Comparison of ENCODE assay signal across 22 cellular contexts in the genomic region with DNA sequence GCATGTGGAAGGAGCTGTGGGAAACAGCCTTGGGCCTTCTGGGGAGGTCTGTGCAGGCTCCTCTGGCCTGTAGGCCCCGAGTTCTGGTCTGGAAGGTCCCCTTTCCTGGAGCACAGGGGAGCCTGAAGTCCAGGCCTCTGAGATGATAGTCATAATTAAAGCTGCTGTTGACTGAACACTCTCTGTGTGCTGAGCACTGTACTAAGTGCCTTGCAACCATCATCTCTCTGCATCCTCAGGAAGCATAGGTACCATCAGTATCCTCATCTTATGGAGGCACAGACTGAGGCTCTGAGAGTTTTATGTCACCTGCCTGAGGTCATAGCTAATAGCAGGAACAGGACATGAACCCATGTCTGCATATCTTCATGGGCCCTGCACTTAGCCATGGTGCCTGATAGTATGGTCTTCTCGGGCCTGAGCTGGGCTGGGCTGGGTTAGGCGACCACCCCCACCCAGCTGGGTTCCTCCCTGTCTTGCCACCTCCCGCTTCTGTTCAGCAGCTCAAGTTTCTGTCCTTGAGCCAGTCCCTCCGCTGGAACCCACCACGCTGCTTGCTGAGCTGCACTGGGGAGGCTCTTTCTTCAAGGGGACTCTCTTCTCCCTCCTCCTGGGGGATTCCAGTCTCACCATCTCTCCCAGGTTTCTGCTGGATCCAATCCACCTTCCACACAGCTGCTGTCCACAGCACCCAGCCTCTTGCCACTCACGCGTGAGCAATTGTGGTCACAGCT. TPM values are rescaled to one million over a fixed set of nuclear protein-coding genes. Genes with fewer than 3 reads are reported as not detected.
DNase-seq lines count a peak whose midpoint lies in the region; FAIRE-seq and TF ChIP-seq lines count a peak whose summit lies in the region.
"Had no signal": no experiment of that assay in that cellular context is flagged by ENCODE, and none has a peak within 500 bp of the region (broad histone marks: within the 10 kb centered on the region; RNA-seq: fewer than 3 reads in every experiment).

No MANE protein-coding gene starts in this region.

- TF ChIP-seq EP300 in H1 (IDR thresholded peaks at IDR 0.05; ENCODE audit: borderline replicate concordance in 1 of 2, low read depth in 2 of 2, low read length in 2 of 2), result no peak

- no peak overlapping the region for H3K4ac ChIP-seq in H1 (replicated peaks; ENCODE audit: insufficient read length, low read depth, low read length)

- peak overlapping the region; percentile 66; the same call in 1 of the 2 replicates for H2BK20ac ChIP-seq in H1 (ENCODE audit: low read length)

- peak overlapping the region; percentile 70; the same call in 1 of the 2 replicates for H2BK12ac ChIP-seq in H1 (ENCODE audit: low read depth, low read length)

- TF ChIP-seq CTCF in H1 (IDR thresholded peaks at IDR 0.05; ENCODE audit: control extremely low read depth in 1 of 3, insufficient read depth in 1 of 3, low read depth in 1 of 3, low read length in 3 of 3) (no peak), neural progenitor cell (IDR thresholded peaks at IDR 0.05) (no peak), type B pancreatic cell (conservative IDR thresholded peaks at IDR 0.05) (no peak), esophagus squamous epithelium (IDR thresholded peaks at IDR 0.05) (no peak)

- H3F3A ChIP-seq in neural progenitor cell (ENCODE audit: low read depth), result peaks cover 16% of the 10 kb centered on the region

- H3K36me3 ChIP-seq in SJCRH30, result no peaks in the 10 kb centered on the region
- H3K36me3 ChIP-seq in H1 (ENCODE audit: control insufficient read depth in 2 of 4, insufficient read depth in 4 of 4, low read length in 3 of 4), result no peaks in the 10 kb centered on the region
- no peaks in the 10 kb centered on the region for H3K36me3 ChIP-seq in neural progenitor cell
- no peaks in the 10 kb centered on the region for H3K36me3 ChIP-seq in esophagus squamous epithelium

- H3K23ac ChIP-seq in H1 (ENCODE audit: insufficient read length), result no peak overlapping the region

- no peak overlapping the region for H2BK120ac ChIP-seq in H1 (replicated peaks; ENCODE audit: low read depth, low read length)

- H3K9ac ChIP-seq in H1 (replicated peaks in 1 of 4; ENCODE audit: extremely low read depth in 1 of 4, low read depth in 3 of 4, low read length in 3 of 4) (no peak overlapping the region), neural progenitor cell (no peak overlapping the region)
- H3K9ac ChIP-seq: GM23248 had no signal

- H3K79me2 ChIP-seq in H1 (ENCODE audit: control insufficient read depth in 1 of 2, insufficient read depth in 2 of 2, low read length in 2 of 2) (no peaks in the 10 kb centered on the region), neural progenitor cell (ENCODE audit: low read depth) (no peaks in the 10 kb centered on the region)

- intact Hi-C loops in esophagus squamous epithelium (cut with DNase I), result no loop called here

- H2AFZ ChIP-seq in H1 (ENCODE audit: low read length) (no peak overlapping the region), neural progenitor cell (replicated peaks) (no peak overlapping the region)
- H2AFZ ChIP-seq: GM23248 had no signal

- H3K14ac ChIP-seq in H1 (ENCODE audit: insufficient read length), result no peak overlapping the region

- H2BK5ac ChIP-seq in H1 (ENCODE audit: low read depth, low read length), result no peak overlapping the region

- peaks cover 49% of the 10 kb centered on the region for H3K4me1 ChIP-seq in SJCRH30
- peaks cover 0 to 23% (median 11%) of the 10 kb centered on the region in 4 experiments; a peak in 6 of 7 replicates for H3K4me1 ChIP-seq in H1 (replicated peaks in 1 of 4; ENCODE audit: control insufficient read depth in 3 of 4, insufficient read depth in 4 of 4, low read length in 3 of 4)
- H3K4me1 ChIP-seq in neural progenitor cell, result peaks cover 22% of the 10 kb centered on the region
- H3K4me1 ChIP-seq in esophagus squamous epithelium, result peaks cover 0 to 13% (median 0%) of the 10 kb centered on the region in 3 donors

- no peak overlapping the region for H3K4me2 ChIP-seq in H1 (ENCODE audit: insufficient read depth in 1 of 2, low read depth in 2 of 2, low read length in 2 of 2)
- no peak overlapping the region for H3K4me2 ChIP-seq in neural progenitor cell

- TF ChIP-seq POLR2A in H1 (IDR thresholded peaks at IDR 0.05; ENCODE audit: control extremely low read depth in 1 of 2, low read depth in 2 of 2, low read length in 2 of 2), result no peak
- TF ChIP-seq POLR2A in esophagus squamous epithelium (IDR thresholded peaks at IDR 0.05), result no peak

- no peaks in the 10 kb centered on the region for H3K27me3 ChIP-seq in SJCRH30
- H3K27me3 ChIP-seq in H1 (replicated peaks in 1 of 4; ENCODE audit: control insufficient read depth in 3 of 4, extremely low read depth in 1 of 4, insufficient read depth in 3 of 4, low read length in 3 of 4), result peaks cover 10 to 58% (median 45%) of the 10 kb centered on the region in 4 experiments
- peaks cover 100% of the 10 kb centered on the region for H3K27me3 ChIP-seq in neural progenitor cell
- H3K27me3 ChIP-seq in esophagus squamous epithelium, result peaks cover 3 to 100% (median 18%) of the 10 kb centered on the region in 4 donors

- no peaks in the 10 kb centered on the region for H3K36me3 Mint-ChIP-seq in neural progenitor cell
- H3K36me3 Mint-ChIP-seq in type B pancreatic cell, result no peaks in the 10 kb centered on the region
- H3K36me3 Mint-ChIP-seq: CD4-positive, CD25-positive, alpha-beta regulatory T cell; CD8-positive, alpha-beta T cell had no signal

- CTCF ChIA-PET in H1 (lab: Charles Lee; ENCODE audit: partially characterized antibody), result interaction anchor here (0.6 to 20.9 kb wide), 16 partner anchors 8 to 1371 kb away, joined by 3 to 323 read pairs (median 4); partner anchors contain the start of gene LMX1B

- no peak overlapping the region for H4K91ac ChIP-seq in H1 (replicated peaks; ENCODE audit: insufficient read length, low read length)

- H3K79me1 ChIP-seq in H1 (ENCODE audit: low read depth, low read length), result no peaks in the 10 kb centered on the region

- H3K23me2 ChIP-seq in H1 (ENCODE audit: low read depth, low read length), result peaks cover 10% of the 10 kb centered on the region; the same call in 1 of the 2 replicates

- H3K9me3 ChIP-seq in SJCRH30 (replicated peaks), result no peaks in the 10 kb centered on the region
- no peaks in the 10 kb centered on the region for H3K9me3 ChIP-seq in H1 (ENCODE audit: insufficient read depth in 2 of 2, low read depth in 1 of 2, low read length in 1 of 2)
- H3K9me3 ChIP-seq in neural progenitor cell (ENCODE audit: low read depth), result no peaks in the 10 kb centered on the region
- no peaks in the 10 kb centered on the region for H3K9me3 ChIP-seq in esophagus squamous epithelium

- FAIRE-seq in H1 (lab: Jason Lieb, UNC), result no peak
- FAIRE-seq: D721Med, GM12878 had no signal

- H3K27me3 Mint-ChIP-seq in neural progenitor cell (ENCODE audit: insufficient read depth, low read depth) (peaks cover 38% of the 10 kb centered on the region), type B pancreatic cell (peaks cover 63% of the 10 kb centered on the region)

- POLR2A ChIA-PET in H1 (lab: Charles Lee; ENCODE audit: partially characterized antibody), result interaction anchor here (1.0 to 1.7 kb wide), 5 partner anchors 10 to 36 kb away, joined by 3 to 5 read pairs (median 5); no protein-coding TSS in a partner anchor

- H3K27ac ChIP-seq in SJCRH30 (peak overlapping the region; percentile 68; the same call in 1 of the 2 replicates), H1 (ENCODE audit: low read depth, low read length) (no peak overlapping the region), neural progenitor cell (no peak overlapping the region), esophagus squamous epithelium (no peak overlapping the region)
- H3K27ac ChIP-seq: GM23248 had no signal

- 83% methylated on average over 8 of the region's 8 CpGs; no CpG with 5 or more reads in 1 of the 2 experiments for WGBS in H1 (ENCODE audit: extremely low coverage in 1 of 2, insufficient coverage in 1 of 2, insufficient read length in 1 of 2, insufficient replicate concordance in 2 of 2, low coverage in 1 of 2, low lambda C conversion rate in 2 of 2, missing lambda C conversion rate in 1 of 2), 2 experiments
- 77 to 80% methylated on average over 5 of the region's 8 CpGs for WGBS in esophagus squamous epithelium, 2 donors

- H3K27ac Mint-ChIP-seq in neural progenitor cell (peak overlapping the region; percentile 1), type B pancreatic cell (peak overlapping the region; percentile 29)
- H3K27ac Mint-ChIP-seq: CD4-positive, CD25-positive, alpha-beta regulatory T cell; CD8-positive, alpha-beta T cell; H9; HFFc6 had no signal

- peak overlapping the region; percentile 34 for H3K4me3 Mint-ChIP-seq in neural progenitor cell
- H3K4me3 Mint-ChIP-seq in type B pancreatic cell, result no peak overlapping the region
- H3K4me3 Mint-ChIP-seq: CD4-positive, CD25-positive, alpha-beta regulatory T cell; CD8-positive, alpha-beta T cell; HFFc6 had no signal

- DNase-seq in SJCRH30 (no peak), H1 (ENCODE audit: low read depth in 1 of 2, low spot score in 2 of 2) (no peak), neural progenitor cell (ENCODE audit: low spot score) (no peak), type B pancreatic cell (ENCODE audit: extremely low spot score, unreplicated experiment) (no peak), SW480 (ENCODE audit: low spot score) (no peak), esophagus squamous epithelium (lab: John Stamatoyannopoulos, UW) (no peak), midbrain (lab: John Stamatoyannopoulos, UW) (no peak), CD1c-positive myeloid dendritic cell (ENCODE audit: extremely low spot score) (no peak)
- DNase-seq: C1 segment of cervical spinal cord; CD4-positive, CD25-positive, alpha-beta regulatory T cell; CD8-positive, alpha-beta T cell; DMS 273 treated with DMSO at 0.1 percent for 48 hours; DMS79; EL; GDM1; GM23248; H9; HFFc6 had no signal

- H4K20me1 ChIP-seq in H1 (replicated peaks in 1 of 2; ENCODE audit: control insufficient read depth in 1 of 2, insufficient read depth in 2 of 2, low read length in 2 of 2) (peaks cover 0 to 8% of the 10 kb centered on the region in 2 experiments), neural progenitor cell (ENCODE audit: low read depth) (peaks cover 66% of the 10 kb centered on the region)

- H3K18ac ChIP-seq in H1 (ENCODE audit: extremely low read depth, low read length), result 0 out of 2 replicates have a peak overlapping the region, but pooled peaks have one; percentile 9

- no peak overlapping the region for H3K4me3 ChIP-seq in SJCRH30
- no peak overlapping the region for H3K4me3 ChIP-seq in H1 (ENCODE audit: extremely low read depth in 1 of 4, insufficient read depth in 2 of 4, low read depth in 3 of 4, low read length in 4 of 4)
- no peak overlapping the region for H3K4me3 ChIP-seq in neural progenitor cell
- no peak overlapping the region for H3K4me3 ChIP-seq in esophagus squamous epithelium
- H3K4me3 ChIP-seq: GM12878, GM23248 had no signal

- H3K9me3 Mint-ChIP-seq in neural progenitor cell, result no peaks in the 10 kb centered on the region
- no peaks in the 10 kb centered on the region for H3K9me3 Mint-ChIP-seq in type B pancreatic cell
- H3K9me3 Mint-ChIP-seq: CD8-positive, alpha-beta T cell; H9; HFFc6 had no signal

- no peak overlapping the region for H3K56ac ChIP-seq in H1 (replicated peaks; ENCODE audit: insufficient read length, low read depth, low read length)

- no peak overlapping the region; the same call in 1 of the 2 replicates for H4K8ac ChIP-seq in H1 (ENCODE audit: extremely low read depth, insufficient read depth, low read length)

- no peak for TF ChIP-seq RAD21 in H1 (IDR thresholded peaks at IDR 0.05 in 1 of 2, conservative IDR thresholded peaks at IDR 0.05 in 1 of 2; ENCODE audit: low read depth in 2 of 2, low read length in 2 of 2)

- H2BK15ac ChIP-seq in H1 (ENCODE audit: low read length), result peak overlapping the region; percentile 74

- H3K4me1 Mint-ChIP-seq in neural progenitor cell (peaks cover 64% of the 10 kb centered on the region), type B pancreatic cell (ENCODE audit: unreplicated experiment) (peaks cover 43% of the 10 kb centered on the region)
- H3K4me1 Mint-ChIP-seq: CD4-positive, CD25-positive, alpha-beta regulatory T cell had no signal

- H2AK5ac ChIP-seq in H1 (ENCODE audit: low read depth, low read length), result peak overlapping the region; percentile 3; the same call in 1 of the 2 replicates

- no peak overlapping the region for H4K5ac ChIP-seq in H1 (ENCODE audit: insufficient read length, low read depth, low read length)

RNA-seq across cellular contexts. Expression of gene LMX1B, which starts 27.6 kb away (rescaled TPM):
- 10.3 and 12.2 TPM in 2 replicates for total RNA-seq in SJCRH30 (2014; rRNA removed; shearing (Covaris generic))
- total RNA-seq in H1 (2021; fragmentation: NEBNext Ultra II Directional; extraction: Animal tissue kit (Norgen Biotek cat#: 25700)), result 0.37 and 0.52 TPM in 2 replicates
- polyA plus RNA-seq in H1 (2011; rRNA removed), result 0.09 and 0.17 TPM in 2 replicates
- polyA plus RNA-seq in H1 (2011; cell fraction: cytosol; rRNA removed), result 0.17 TPM
- polyA plus RNA-seq in H1 (2011; cell fraction: nucleus; rRNA removed), result 0.24 TPM
- 0.17 to 0.24 TPM (median 0.20 TPM) in 4 replicates for polyA plus RNA-seq in H1 (2012, experiment 1 of 2)
- 0.16 TPM for polyA plus RNA-seq in H1 (2012, experiment 2 of 2)
- 0.18 TPM for polyA plus RNA-seq in H1 (2013, experiment 1 of 2)
- polyA plus RNA-seq in H1 (2013, experiment 2 of 2), result 0.22 TPM
- 0.07 and 0.16 TPM in 2 replicates for polyA minus RNA-seq in H1 (2011; rRNA and poly(A)+ RNA removed)
- 0.44 TPM for polyA minus RNA-seq in H1 (2011; cell fraction: cytosol; rRNA and poly(A)+ RNA removed)
- 0.10 TPM for polyA minus RNA-seq in H1 (2011; cell fraction: nucleus; rRNA and poly(A)+ RNA removed)
- total RNA-seq in neural progenitor cell (ENCODE audit: low replicate concordance) (0.19 and 0.50 TPM in 2 replicates), type B pancreatic cell (ENCODE audit: low replicate concordance) (13.6 and 33.6 TPM in 2 replicates), esophagus squamous epithelium (under 1 TPM in 1 of 4 donors, not detected in 3; 0.23 TPM)
- total RNA-seq: A673; CD4-positive, CD25-positive, alpha-beta regulatory T cell; CD8-positive, alpha-beta T cell; GM12878; GM23248; HFFc6 had no signal
- polyA plus RNA-seq: BJ; CD4-positive, CD25-positive, alpha-beta regulatory T cell; GM12878; GM23248 had no signal
